In the genomic region with DNA sequence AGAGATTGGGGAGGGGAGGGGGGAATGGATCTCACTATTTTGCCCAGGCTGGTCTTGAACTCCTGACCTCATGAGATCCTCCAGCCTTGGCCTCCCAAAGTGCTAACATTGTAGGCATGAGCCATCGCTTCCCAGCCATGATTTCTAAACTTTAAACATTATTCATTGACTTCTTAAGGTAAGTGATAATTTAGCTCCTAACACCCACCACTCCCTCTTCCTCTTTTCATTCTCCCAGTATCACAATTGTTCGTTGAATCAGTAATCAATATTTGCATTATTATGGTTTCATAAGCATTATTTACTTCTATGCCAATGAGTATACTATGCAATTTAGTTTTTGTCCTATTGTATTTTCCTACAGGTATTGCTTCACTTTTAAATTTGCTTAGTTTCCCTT, we compare ENCODE assay signal across 26 cellular contexts.
"Had no signal": no experiment of that assay in that cellular context is flagged by ENCODE, and none has a peak within 500 bp of the region (broad histone marks: within the 10 kb centered on the region; RNA-seq: fewer than 3 reads in every experiment).

No MANE protein-coding gene starts in this region.

- H3K36me3 ChIP-seq: colonic mucosa, esophagus squamous epithelium, gastrocnemius medialis, heart right ventricle, left lung, lower lobe of right lung had no signal

- H3K27me3 ChIP-seq: colonic mucosa, esophagus squamous epithelium, gastrocnemius medialis, heart right ventricle, left lung had no signal

- ATAC-seq: effector memory CD8-positive, alpha-beta T cell; esophagus mucosa; gastrocnemius medialis; heart right ventricle; left cardiac atrium; left lung; left ventricle myocardium superior; lower lobe of right lung; mucosa of descending colon had no signal

- H3K9me3 ChIP-seq: colonic mucosa, esophagus squamous epithelium, gastrocnemius medialis, heart right ventricle, left lung, lower lobe of right lung, mucosa of descending colon had no signal

- FAIRE-seq: endometrium, islet of Langerhans, keratinocyte had no signal

- H3K27ac ChIP-seq: colonic mucosa, epithelial cell of prostate, esophagus squamous epithelium, gastrocnemius medialis, heart right ventricle, left lung, lower lobe of right lung had no signal

- H3K4me1 ChIP-seq: colonic mucosa, gastrocnemius medialis, left lung, lower lobe of right lung had no signal

- DNase-seq: colonic mucosa; cortex of kidney; effector CD8-positive, alpha-beta T cell; effector memory CD8-positive, alpha-beta T cell; endodermal cell; erythroblast; esophagus squamous epithelium; foreskin fibroblast; foreskin melanocyte; gastrocnemius medialis; glutamatergic neuron; head of caudate nucleus; heart right ventricle; hippocampal formation; left cardiac atrium; left lung; left ventricle myocardium superior; lower lobe of right lung; mesenchymal stem cell; mucosa of descending colon; naive B cell had no signal

- H3K4me3 ChIP-seq: colonic mucosa, esophagus squamous epithelium, gastrocnemius medialis, heart right ventricle, left lung, lower lobe of right lung, mucosa of descending colon had no signal
